Comparison of ENCODE assay signal across 8 cellular contexts in genomic region chr1:209747580-209748262, GRCh38. TPM values are rescaled to one million over a fixed set of nuclear protein-coding genes. Genes with fewer than 3 reads are reported as not detected.
DNase-seq lines count a peak whose midpoint lies in the region; ATAC-seq, FAIRE-seq and TF ChIP-seq lines count a peak whose summit lies in the region.

No MANE protein-coding gene starts in this region.

- no peaks in the 10 kb centered on the region for H3K9me3 ChIP-seq in DND-41 (ENCODE audit: insufficient read depth, low read length, severe bottlenecking)
- no peaks in the 10 kb centered on the region for H3K9me3 ChIP-seq in spleen

- in situ Hi-C loops in KBM-7 (cut with MboI; ENCODE audit: low pct_unique_long_range_greater_than_20kb, low sequenced_read_pairs), result no loop called here

- no peak for TF ChIP-seq POLR2A in spleen (IDR thresholded peaks at IDR 0.05)

- no peaks in the 10 kb centered on the region for H3K36me3 ChIP-seq in DND-41 (ENCODE audit: insufficient read depth, low read length)
- H3K36me3 ChIP-seq in bronchial epithelial cell (ENCODE audit: control insufficient read depth, insufficient read depth, low read length), result no peaks in the 10 kb centered on the region
- no peaks in the 10 kb centered on the region for H3K36me3 ChIP-seq in spleen

- no peak overlapping the region for H3K4me2 ChIP-seq in DND-41 (ENCODE audit: insufficient read depth, low read length)

- H3K27ac ChIP-seq in DND-41 (ENCODE audit: low read length) (no peak overlapping the region), spleen (peak overlapping the region in 7 of 8 donors; percentile 26 to 85 (median 69))

- no peak overlapping the region for H3K9ac ChIP-seq in DND-41 (ENCODE audit: low read depth, low read length)

- DNase-seq in DND-41 (no peak), KBM-7 (peak; percentile 92), bronchial epithelial cell (ENCODE audit: low read depth) (peak; percentile 97), inferior parietal cortex (ENCODE audit: extremely low spot score) (peak; percentile 86), spleen (peak; percentile 97), DMS 273 treated with DMSO at 0.1 percent for 48 hours (lab: John Stamatoyannopoulos, UW) (no peak)

- no peak overlapping the region for H3K4me3 ChIP-seq in DND-41 (ENCODE audit: low read depth in 1 of 2, low read length in 2 of 2)
- H3K4me3 ChIP-seq in WI38 (ENCODE audit: low read depth, low read length), result 0 out of 2 replicates have a peak overlapping the region, but pooled peaks have one; percentile 12
- H3K4me3 ChIP-seq in bronchial epithelial cell (ENCODE audit: low read depth, low read length), result no peak overlapping the region
- peak overlapping the region; percentile 8 to 65 (median 26) for H3K4me3 ChIP-seq in spleen

- no peaks in the 10 kb centered on the region for H3K79me2 ChIP-seq in DND-41 (ENCODE audit: insufficient read depth, low read length)

- ATAC-seq in DND-41 (ENCODE audit: insufficient read depth, low read depth) (peak; percentile 17; the same call in 1 of the 3 replicates), GM21737 (IDR thresholded peaks at IDR 0.05; ENCODE audit: unreplicated experiment) (peak; percentile 75)

- no peaks in the 10 kb centered on the region for H4K20me1 ChIP-seq in DND-41 (ENCODE audit: insufficient read depth, low read length)

- no peak overlapping the region for H2AFZ ChIP-seq in DND-41 (ENCODE audit: low read depth, low read length)

- intact Hi-C loops in spleen (cut with DNase I; ENCODE audit: low total_unique reads), result no loop called here

- no peaks in the 10 kb centered on the region for H3K27me3 ChIP-seq in DND-41 (ENCODE audit: insufficient read depth, low read length, poor library complexity)
- H3K27me3 ChIP-seq in bronchial epithelial cell (ENCODE audit: control insufficient read depth, insufficient read depth, low read length), result no peaks in the 10 kb centered on the region
- H3K27me3 ChIP-seq in spleen (replicated peaks in 1 of 7), result no peaks in the 10 kb centered on the region

- 13 to 15% (median 14%) methylated on average over 24 to 37 of the region's 37 CpGs for WGBS in spleen, 5 donors

- peak; percentile 94 for FAIRE-seq in bronchial epithelial cell (lab: Jason Lieb, UNC)

- H3K4me1 ChIP-seq in DND-41 (ENCODE audit: insufficient read depth, low read length), result no peaks in the 10 kb centered on the region
- peaks cover 13 to 65% (median 45%) of the 10 kb centered on the region in 6 donors for H3K4me1 ChIP-seq in spleen

- peak; percentile 42 for TF ChIP-seq CTCF in DND-41 (IDR thresholded peaks at IDR 0.05; ENCODE audit: borderline replicate concordance, extremely low read depth, low read length, poor library complexity, severe bottlenecking)
- TF ChIP-seq CTCF in WI38 (IDR thresholded peaks at IDR 0.05; ENCODE audit: low read depth, low read length), result peak; percentile 79
- TF ChIP-seq CTCF in bronchial epithelial cell (IDR thresholded peaks at IDR 0.05; ENCODE audit: insufficient read depth, low read length, severe bottlenecking), result peak; percentile 89
- TF ChIP-seq CTCF in spleen (IDR thresholded peaks at IDR 0.05 in 8 of 11, conservative IDR thresholded peaks at IDR 0.05 in 3 of 11), result peak; percentile 87 to 99 (median 96)

RNA-seq across cellular contexts. Expression of gene TRAF3IP3, which starts 8.1 kb away (rescaled TPM):
- total RNA-seq in bronchial epithelial cell (not detected in 2 replicates), spleen (100 to 1,000 TPM in 4 of 7 donors, 10 to 100 TPM in 3; 97.7 to 134 (median 109) TPM)
- polyA plus RNA-seq in spleen, result 100 to 1,000 TPM in 2 of 3 donors, 10 to 100 TPM in 1; 95.4 to 189 (median 107) TPM

RNA-seq across cellular contexts. Expression of gene C1orf74, which starts 36.6 kb away (rescaled TPM):
- total RNA-seq in bronchial epithelial cell, result 6.8 and 11.6 TPM in 2 replicates
- total RNA-seq in spleen, result 1 to 10 TPM; 1.0 to 2.7 (median 1.8) TPM
- polyA plus RNA-seq in spleen, result 1 to 10 TPM in 2 of 3 donors, under 1 TPM in 1; 0.96 to 1.6 (median 1.5) TPM

RNA-seq across cellular contexts. Expression of gene HSD11B1, which starts 43.1 kb away (rescaled TPM):
- total RNA-seq in bronchial epithelial cell (4.1 and 10.5 TPM in 2 replicates), spleen (10 to 100 TPM in 2 of 7 donors, 1 to 10 TPM in 5; 1.8 to 14.9 (median 4.2) TPM)
- 1 to 10 TPM; 2.6 to 3.5 (median 3.2) TPM for polyA plus RNA-seq in spleen

RNA-seq across cellular contexts. Expression of gene IRF6, which starts 58.2 kb away (rescaled TPM):
- total RNA-seq in bronchial epithelial cell (175 and 226 TPM in 2 replicates), spleen (1 to 10 TPM; 3.1 to 5.6 (median 4.0) TPM)
- 1 to 10 TPM in 2 of 3 donors, under 1 TPM in 1; 0.59 to 1.6 (median 1.4) TPM for polyA plus RNA-seq in spleen

Comparison
In these comparisons a context has a peak if more than half of its experiments do, and no peak if none do; other contexts are left out.
1. DNase-seq: peak in KBM-7 (single experiment), bronchial epithelial cell (single experiment), inferior parietal cortex (single experiment) and spleen (single experiment); none in DND-41 (single experiment) and DMS 273 treated with DMSO at 0.1 percent for 48 hours (single experiment).
2. H3K4me3 ChIP-seq: peak in WI38 (single experiment) and spleen (8 of 8); none in DND-41 (0 of 2) and bronchial epithelial cell (single experiment).
3. CTCF ChIP-seq: peak in every context shown above with its lines; median percentile 96 in spleen; 89 in bronchial epithelial cell; 79 in WI38; 42 in DND-41.
4. RNA of gene TRAF3IP3, which starts 8.1 kb away (total RNA-seq): 97.7 to 134 TPM in spleen; not detected in bronchial epithelial cell; every median in the first group is over 10 times any median in the second.